8 cellular contexts compared by ENCODE assay signal in genomic region chr16:636206-637080, GRCh38. TPM values are rescaled to one million over a fixed set of nuclear protein-coding genes. Genes with fewer than 3 reads are reported as not detected.
DNase-seq lines count a peak whose midpoint lies in the region; ATAC-seq and TF ChIP-seq lines count a peak whose summit lies in the region.

METTL26 (minus strand) TSS chr16:636305; CDS start chr16:636290, 15 bp downstream.

- TF ChIP-seq CTCF in fibroblast of pulmonary artery (IDR thresholded peaks at IDR 0.05; ENCODE audit: low read length, missing control alignments), result no peak
- no peak for TF ChIP-seq CTCF in nephron (IDR thresholded peaks at IDR 0.05; ENCODE audit: unreplicated experiment in 3 of 3)

- no peaks in the 10 kb centered on the region for H3K9me3 Mint-ChIP-seq in nephron

- ATAC-seq in stimulated activated naive CD8-positive, alpha-beta T cell treated with anti-CD3 and anti-CD28 coated beads, Interleukin-15, Interleukin-2, amounts not matched to agents 100 U/mL and 50 U/mL, for 24 hours, result peak; percentile 89

- H3K36me3 ChIP-seq in ES-I3 (ENCODE audit: insufficient read depth, low read length), result no peaks in the 10 kb centered on the region
- no peaks in the 10 kb centered on the region; the same call in none of the 2 replicates for H3K36me3 ChIP-seq in H7 (replicated peaks; ENCODE audit: control insufficient read depth, insufficient read depth, low read length)

- no peaks in the 10 kb centered on the region for H3K36me3 Mint-ChIP-seq in nephron (ENCODE audit: low read depth)

- peak within 1 kb of the TSS; percentile 74 for H3K9ac ChIP-seq in ES-I3 (ENCODE audit: low read depth, low read length)

- no peaks in the 10 kb centered on the region for H3K27me3 ChIP-seq in H7 (ENCODE audit: control insufficient read depth, insufficient read depth, low read length)

- peak within 1 kb of the TSS; percentile 95 to 98 (median 98) for H3K27ac Mint-ChIP-seq in nephron

- H3K27me3 Mint-ChIP-seq in nephron (ENCODE audit: low read depth), result peaks cover 5% of the 10 kb centered on the region

- DNase-seq in H7 (peak; percentile 99), M059J (ENCODE audit: low read depth) (peak; percentile 92), fibroblast of pulmonary artery (ENCODE audit: low read depth) (peak; percentile 94)
- DNase-seq in activated T-helper 9 cell treated with anti-CD3 and anti-CD28 coated beads, Interleukin-2, amount 50 U/mL, for 16 hours (ENCODE audit: low read depth), result peak; percentile 89
- peak; percentile 93 for DNase-seq in stimulated activated naive CD8-positive, alpha-beta T cell treated with anti-CD3 and anti-CD28 coated beads, Interleukin-15, Interleukin-2, amounts not matched to agents 100 U/mL and 50 U/mL, for 24 hours

- H3K4me3 ChIP-seq in H7 (ENCODE audit: insufficient read depth, low read depth, low read length) (peak within 1 kb of the TSS; percentile 92), fibroblast of pulmonary artery (replicated peaks; ENCODE audit: low read depth, low read length) (peak within 1 kb of the TSS; percentile 74)

- peaks cover 11% of the 10 kb centered on the region; the same call in 1 of the 2 replicates for H3K4me1 ChIP-seq in ES-I3 (ENCODE audit: insufficient read depth, low read length)

- no peaks in the 10 kb centered on the region for H3K9me3 ChIP-seq in ES-I3 (ENCODE audit: control insufficient read depth, insufficient read depth, low read length)

- peak; percentile 98 for TF ChIP-seq POLR2A in Raji (IDR thresholded peaks at IDR 0.05; ENCODE audit: insufficient read depth, low read depth, low read length)

- peak within 1 kb of the TSS; percentile 96 to 97 (median 96) for H3K4me3 Mint-ChIP-seq in nephron

- H3K4me1 Mint-ChIP-seq in nephron, result peaks cover 7% of the 10 kb centered on the region

RNA-seq across cellular contexts. Expression of gene METTL26, which starts in this region (rescaled TPM):
- 129 and 135 TPM in 2 replicates for total RNA-seq in H7 (2014; rRNA removed; shearing (Covaris generic))
- total RNA-seq in M059J (2014; rRNA removed; shearing (Covaris generic)), result 150 and 177 TPM in 2 replicates

Comparison
In these comparisons a context has a peak if more than half of its experiments do, and no peak if none do; other contexts are left out.
1. Peak in every context shown above with its lines: DNase-seq, ATAC-seq and H3K4me3 ChIP-seq.